In genomic region chr1:9625030-9625429, GRCh38 we compare ENCODE assay signal across 7 cellular contexts. TPM values are rescaled to one million over a fixed set of nuclear protein-coding genes. Genes with fewer than 3 reads are reported as not detected.
DNase-seq lines count a peak whose midpoint lies in the region; ATAC-seq, FAIRE-seq and TF ChIP-seq lines count a peak whose summit lies in the region.
"Not testable (repeated sequence)": the region's sequence is repeated elsewhere in the genome, so short reads cannot be mapped to it uniquely, and the experiment has no call there.

No MANE protein-coding gene starts in this region.

- H3K36me3 ChIP-seq in K562 (ENCODE audit: control insufficient read depth, insufficient read depth, low read length): not testable (repeated sequence)

- DNase-seq in CD4-positive, alpha-beta T cell; WTC11 (ENCODE audit: low spot score); K562 (ENCODE audit: extremely low read depth in 1 of 4, low spot score in 3 of 4); natural killer cell: not testable (repeated sequence)

- H2AFZ ChIP-seq in K562 (ENCODE audit: low read depth, low read length): not testable (repeated sequence)

- BruUV-seq in K562 (replicated peaks; lab: Mats Ljungman, UMichigan): not testable (repeated sequence)

- not testable (repeated sequence) for H4K20me1 ChIP-seq in K562 (replicated peaks; ENCODE audit: control insufficient read depth, insufficient read depth, low read length)

- POLR2A ChIA-PET in CD4-positive, alpha-beta T cell (lab: Charles Lee): interaction anchor here (1.1 to 7.3 kb wide), 2 partner anchors 30 to 93 kb away, joined by 5 to 512 read pairs; partner anchors contain the start of gene PIK3CD
- POLR2A ChIA-PET in WTC11 (lab: Charles Lee): not testable (repeated sequence)
- POLR2A ChIA-PET in K562 (lab: Yijun Ruan, JAX): interaction anchor here (1.1 kb wide), 1 partner anchor 20 kb away, joined by 3 read pairs; no protein-coding TSS in a partner anchor

- not testable (repeated sequence) for H3K27ac ChIP-seq in CD4-positive, alpha-beta T cell (ENCODE audit: low read depth, low read length); K562 (ENCODE audit: extremely low read depth, low read depth, low read length)

- not testable (repeated sequence) for TF ChIP-seq POLR2A in K562 (conservative IDR thresholded peaks at IDR 0.05)

- TF ChIP-seq EP300 in K562 (IDR thresholded peaks at IDR 0.05; ENCODE audit: low read length): not testable (repeated sequence)

- in situ Hi-C loops in K562 (cut with MboI): loop anchor here (5.0 kb wide), 1 partner anchor 242 kb away; no protein-coding TSS in a partner anchor

- H3K27me3 Mint-ChIP-seq in CD4-positive, alpha-beta T cell; IgD-negative memory B cell; natural killer cell (ENCODE audit: low read depth in 2 of 2); stimulated activated memory B cell treated with anti-CD40 and anti-IgM and Interleukin-4, amounts not matched to agents 10 μg/mL and 1 μg/mL and 100 μg/mL, for 72 hours; stimulated activated naive CD8-positive, alpha-beta T cell treated with anti-CD3 and anti-CD28 coated beads, Interleukin-15, Interleukin-2, amounts not matched to agents 100 ng/mL and 50 ng/mL, for 24 hours: not testable (repeated sequence)
- H3K27me3 Mint-ChIP-seq in WTC11 (ENCODE audit: low read depth): peaks cover 19% of the 10 kb centered on the region

- not testable (repeated sequence) for H3K9ac ChIP-seq in K562 (ENCODE audit: insufficient read depth in 1 of 2, low read depth in 2 of 2, low read length in 2 of 2)

- not testable (repeated sequence) for H3K4me3 ChIP-seq in K562

- H3K4me3 Mint-ChIP-seq in CD4-positive, alpha-beta T cell: peak overlapping the region; percentile 42
- not testable (repeated sequence) for H3K4me3 Mint-ChIP-seq in IgD-negative memory B cell; WTC11; stimulated activated memory B cell treated with anti-CD40 and anti-IgM and Interleukin-4, amounts not matched to agents 10 μg/mL and 1 μg/mL and 100 μg/mL, for 72 hours; stimulated activated naive CD8-positive, alpha-beta T cell treated with anti-CD3 and anti-CD28 coated beads, Interleukin-15, Interleukin-2, amounts not matched to agents 100 ng/mL and 50 ng/mL, for 24 hours
- H3K4me3 Mint-ChIP-seq in natural killer cell: peak overlapping the region; percentile 6

- peaks cover 16 to 36% of the 10 kb centered on the region in 2 experiments; a peak in 4 of 5 replicates for H3K4me1 ChIP-seq in K562 (replicated peaks in 1 of 2; ENCODE audit: control insufficient read depth in 2 of 2, insufficient read depth in 2 of 2, low read length in 2 of 2)

- intact Hi-C loops in CD4-positive, alpha-beta T cell (cut with DNase I, micrococcal nuclease): loop anchor here in 1 of 2 experiments (5.0 kb wide), 2 partner anchors 407 to 807 kb away; partner anchors contain the start of genes CENPS and UBE4B
- intact Hi-C loops in K562 (cut with micrococcal nuclease): loop anchor here (5.0 kb wide), 1 partner anchor 62 kb away; no protein-coding TSS in a partner anchor
- intact Hi-C loops in natural killer cell (cut with micrococcal nuclease): not testable (repeated sequence)

- H3K4me2 ChIP-seq in K562 (ENCODE audit: insufficient read depth, low read length): not testable (repeated sequence)

- not testable (repeated sequence) for H3K79me2 ChIP-seq in K562 (ENCODE audit: control insufficient read depth, insufficient read depth, low read length)

- not testable (repeated sequence) for H3K9me3 ChIP-seq in CD4-positive, alpha-beta T cell (ENCODE audit: control insufficient read depth, low read length); K562 (replicated peaks; ENCODE audit: control insufficient read depth, insufficient read depth, low read depth, low read length)

- not testable (repeated sequence) for H3K27me3 ChIP-seq in CD4-positive, alpha-beta T cell (ENCODE audit: control insufficient read depth, insufficient read depth, low read length)
- peaks cover under 1 to 15% of the 10 kb centered on the region in 2 experiments; a peak in 4 of 5 replicates for H3K27me3 ChIP-seq in K562 (ENCODE audit: control insufficient read depth in 2 of 2, insufficient read depth in 2 of 2, low read length in 2 of 2)

- H3K9me3 Mint-ChIP-seq in CD4-positive, alpha-beta T cell; IgD-negative memory B cell; WTC11; natural killer cell; stimulated activated memory B cell treated with anti-CD40 and anti-IgM and Interleukin-4, amounts not matched to agents 10 μg/mL and 1 μg/mL and 100 μg/mL, for 72 hours; stimulated activated naive CD8-positive, alpha-beta T cell treated with anti-CD3 and anti-CD28 coated beads, Interleukin-15, Interleukin-2, amounts not matched to agents 100 ng/mL and 50 ng/mL, for 24 hours: not testable (repeated sequence)

- TF ChIP-seq CTCF in CD4-positive, alpha-beta T cell (IDR thresholded peaks at IDR 0.05); WTC11 (IDR thresholded peaks at IDR 0.05); K562 (IDR thresholded peaks at IDR 0.05 in 2 of 3, conservative IDR thresholded peaks at IDR 0.05 in 1 of 3; ENCODE audit: insufficient read depth in 2 of 3, low read depth in 1 of 3, low read length in 3 of 3); natural killer cell (IDR thresholded peaks at IDR 0.05): not testable (repeated sequence)

- FAIRE-seq in K562 (lab: Jason Lieb, UNC): not testable (repeated sequence)

- H3K4me1 Mint-ChIP-seq in CD4-positive, alpha-beta T cell (ENCODE audit: low read depth): peaks cover 33% of the 10 kb centered on the region
- peaks cover 18 to 35% (median 32%) of the 10 kb centered on the region in 3 donors for H3K4me1 Mint-ChIP-seq in IgD-negative memory B cell
- H3K4me1 Mint-ChIP-seq in WTC11: not testable (repeated sequence)
- H3K4me1 Mint-ChIP-seq in natural killer cell: peaks cover 31 to 36% of the 10 kb centered on the region in 2 donors
- peaks cover 54% of the 10 kb centered on the region for H3K4me1 Mint-ChIP-seq in stimulated activated memory B cell treated with anti-CD40 and anti-IgM and Interleukin-4, amounts not matched to agents 10 μg/mL and 1 μg/mL and 100 μg/mL, for 72 hours
- peaks cover 33% of the 10 kb centered on the region for H3K4me1 Mint-ChIP-seq in stimulated activated naive CD8-positive, alpha-beta T cell treated with anti-CD3 and anti-CD28 coated beads, Interleukin-15, Interleukin-2, amounts not matched to agents 100 ng/mL and 50 ng/mL, for 24 hours (ENCODE audit: low read depth)

- not testable (repeated sequence) for TF ChIP-seq RAD21 in K562 (CRISPR knock-in tag; conservative IDR thresholded peaks at IDR 0.05 in 1 of 2, IDR thresholded peaks at IDR 0.05 in 1 of 2)

- CTCF ChIA-PET in CD4-positive, alpha-beta T cell (lab: Charles Lee): interaction anchor here (0.9 kb wide), 1 partner anchor 105 kb away, joined by 4 read pairs; no protein-coding TSS in a partner anchor
- CTCF ChIA-PET in WTC11 (lab: Charles Lee): interaction anchor here (0.6 to 6.8 kb wide), 5 partner anchors 9 to 677 kb away, joined by 3 to 63 read pairs (median 3); no protein-coding TSS in a partner anchor
- CTCF ChIA-PET in K562 (lab: Yijun Ruan, JAX; ENCODE audit: low intra/inter-chr PET ratio): not testable (repeated sequence)

- not testable (repeated sequence) for ATAC-seq in CD4-positive, alpha-beta T cell (ENCODE audit: poor library complexity); WTC11; K562; natural killer cell; stimulated activated memory B cell treated with anti-CD40 and anti-IgM and Interleukin-4, amounts not matched to agents 10 μg/mL and 1 μg/mL and 100 μg/mL, for 72 hours

- H3K27ac Mint-ChIP-seq in CD4-positive, alpha-beta T cell; WTC11; natural killer cell: not testable (repeated sequence)
- peak overlapping the region; percentile 39 to 90 (median 46) for H3K27ac Mint-ChIP-seq in IgD-negative memory B cell
- peak overlapping the region; percentile 87 for H3K27ac Mint-ChIP-seq in stimulated activated memory B cell treated with anti-CD40 and anti-IgM and Interleukin-4, amounts not matched to agents 10 μg/mL and 1 μg/mL and 100 μg/mL, for 72 hours
- H3K27ac Mint-ChIP-seq in stimulated activated naive CD8-positive, alpha-beta T cell treated with anti-CD3 and anti-CD28 coated beads, Interleukin-15, Interleukin-2, amounts not matched to agents 100 ng/mL and 50 ng/mL, for 24 hours: peak overlapping the region; percentile 31

- WGBS in K562 (ENCODE audit: insufficient coverage, low coverage, missing lambda C conversion rate): 50% methylated on average over 2 of the region's 3 CpGs

- peaks cover 10% of the 10 kb centered on the region for H3K36me3 Mint-ChIP-seq in CD4-positive, alpha-beta T cell (ENCODE audit: low read depth)
- H3K36me3 Mint-ChIP-seq in IgD-negative memory B cell; WTC11; natural killer cell; stimulated activated memory B cell treated with anti-CD40 and anti-IgM and Interleukin-4, amounts not matched to agents 10 μg/mL and 1 μg/mL and 100 μg/mL, for 72 hours; stimulated activated naive CD8-positive, alpha-beta T cell treated with anti-CD3 and anti-CD28 coated beads, Interleukin-15, Interleukin-2, amounts not matched to agents 100 ng/mL and 50 ng/mL, for 24 hours (ENCODE audit: low read depth): not testable (repeated sequence)

- H3K9me1 ChIP-seq in K562 (ENCODE audit: control insufficient read depth, insufficient read depth, low read length): not testable (repeated sequence)

RNA-seq across cellular contexts. Expression of gene PIK3CD, which starts 26.5 kb away (rescaled TPM):
- 100 to 1,000 TPM; 202 to 213 TPM for total RNA-seq in CD4-positive, alpha-beta T cell
- polyA plus RNA-seq in IgD-negative memory B cell: 82.6 TPM
- total RNA-seq in WTC11 (2021): 17.9 to 23.1 TPM (median 20.2 TPM) in 3 replicates
- total RNA-seq in K562 (2011; cell fraction: chromatin; rRNA removed; ENCODE audit: low replicate concordance): 17.5 and 44.3 TPM in 2 replicates
- total RNA-seq in K562 (2011; cell fraction: nucleolus; rRNA removed): 32.4 and 33.3 TPM in 2 replicates
- 16.6 and 20.1 TPM in 2 replicates for total RNA-seq in K562 (2011; cell fraction: nucleoplasm; rRNA removed)
- total RNA-seq in K562 (2014; rRNA removed): 7.4 and 15.2 TPM in 2 replicates
- 4.4 and 5.1 TPM in 2 replicates for total RNA-seq in K562 (2014; rRNA removed; fragmentation: Illumina TruSeq; extraction: Trizol)
- 7.2 and 8.2 TPM in 2 replicates for total RNA-seq in K562 (2015; rRNA removed; fragmentation: Illumina TruSeq; extraction: Trizol)
- 19.5 and 20.8 TPM in 2 replicates for total RNA-seq in K562 (2021)
- 5.6 and 14.8 TPM in 2 replicates for polyA plus RNA-seq in K562 (2011; rRNA removed)
- 8.3 and 11.4 TPM in 2 replicates for polyA plus RNA-seq in K562 (2011; cell fraction: cytosol; rRNA removed)
- polyA plus RNA-seq in K562 (2011; cell fraction: nucleus; rRNA removed): 24.4 and 38.0 TPM in 2 replicates
- 11.3 and 21.5 TPM in 2 replicates for polyA plus RNA-seq in K562 (2012)
- polyA plus RNA-seq in K562 (2014; fragmentation: Illumina TruSeq; extraction: Trizol): 9.5 and 12.5 TPM in 2 replicates
- 1 to 10 TPM; 1.8 to 2.0 TPM for polyA plus RNA-seq in K562 (2014; fragmentation: Nextera tagmentation; extraction: Ambion mirVana)
- 10.8 and 11.1 TPM in 2 replicates for polyA plus RNA-seq in K562 (2014; rRNA removed)
- polyA minus RNA-seq in K562 (2011; rRNA and poly(A)+ RNA removed): 5.2 and 8.9 TPM in 2 replicates
- 7.1 and 15.0 TPM in 2 replicates for polyA minus RNA-seq in K562 (2011; cell fraction: cytosol; rRNA and poly(A)+ RNA removed)
- polyA minus RNA-seq in K562 (2011; cell fraction: nucleus; rRNA and poly(A)+ RNA removed): 12.5 and 24.8 TPM in 2 replicates
- total RNA-seq in natural killer cell: 100 to 1,000 TPM; 171 to 240 (median 198) TPM

RNA-seq across cellular contexts. Expression of gene TMEM201, which starts 36.3 kb away (rescaled TPM):
- 1 to 10 TPM; 9.1 to 9.2 TPM for total RNA-seq in CD4-positive, alpha-beta T cell
- polyA plus RNA-seq in IgD-negative memory B cell (4.2 TPM), K562 (2011; rRNA removed) (2.3 and 3.9 TPM in 2 replicates), K562 (2014; fragmentation: Illumina TruSeq; extraction: Trizol) (10.3 and 24.1 TPM in 2 replicates), K562 (2014; fragmentation: Nextera tagmentation; extraction: Ambion mirVana) (under 1 TPM; 0.42 to 0.46 TPM), K562 (2014; rRNA removed) (14.7 and 15.4 TPM in 2 replicates)
- total RNA-seq in WTC11 (2021) (25.9 to 30.4 TPM (median 26.7 TPM) in 3 replicates), K562 (2014; rRNA removed) (9.0 and 16.5 TPM in 2 replicates), K562 (2014; rRNA removed; fragmentation: Illumina TruSeq; extraction: Trizol) (1.9 and 3.0 TPM in 2 replicates), K562 (2015; rRNA removed; fragmentation: Illumina TruSeq; extraction: Trizol) (7.4 and 9.0 TPM in 2 replicates), K562 (2021) (48.8 and 51.3 TPM in 2 replicates), natural killer cell (10 to 100 TPM in 1 of 3 donors, 1 to 10 TPM in 2; 7.3 to 10.2 (median 8.8) TPM)
- 31.6 and 91.3 TPM in 2 replicates for total RNA-seq in K562 (2011; cell fraction: chromatin; rRNA removed; ENCODE audit: low replicate concordance)
- total RNA-seq in K562 (2011; cell fraction: nucleolus; rRNA removed): 68.6 and 78.7 TPM in 2 replicates
- 48.5 and 50.3 TPM in 2 replicates for total RNA-seq in K562 (2011; cell fraction: nucleoplasm; rRNA removed)
- polyA plus RNA-seq in K562 (2011; cell fraction: cytosol; rRNA removed): 3.0 and 6.9 TPM in 2 replicates
- 15.1 and 27.9 TPM in 2 replicates for polyA plus RNA-seq in K562 (2011; cell fraction: nucleus; rRNA removed)
- polyA plus RNA-seq in K562 (2012): 18.3 and 22.2 TPM in 2 replicates
- polyA minus RNA-seq in K562 (2011; rRNA and poly(A)+ RNA removed): 2.8 and 4.0 TPM in 2 replicates
- 15.2 and 18.0 TPM in 2 replicates for polyA minus RNA-seq in K562 (2011; cell fraction: cytosol; rRNA and poly(A)+ RNA removed)
- 19.2 and 21.4 TPM in 2 replicates for polyA minus RNA-seq in K562 (2011; cell fraction: nucleus; rRNA and poly(A)+ RNA removed)
